ENCODE assay signal across 9 cellular contexts in genomic region chr4:71270901-71271300, GRCh38.
A peak's percentile ranks its signal among the peaks of the same experiment; 100 is the strongest.
DNase-seq lines count a peak whose midpoint lies in the region; ATAC-seq, FAIRE-seq and TF ChIP-seq lines count a peak whose summit lies in the region.
"Had no signal": no experiment of that assay in that cellular context is flagged by ENCODE, and none has a peak within 500 bp of the region (broad histone marks: within the 10 kb centered on the region; RNA-seq: fewer than 3 reads in every experiment).

No MANE protein-coding gene starts in this region.

- DNase-seq in BE2C (peak; percentile 15), GM12865 (ENCODE audit: low read depth) (peak; percentile 54), lower lobe of right lung (no peak), gastrocnemius medialis (no peak), RCC 7860 (ENCODE audit: low spot score) (no peak)
- DNase-seq in activated CD8-positive, alpha-beta T cell treated with anti-CD3 and anti-CD28 coated beads for 36 hours, result peak; percentile 52

- no peaks in the 10 kb centered on the region for H3K9me3 Mint-ChIP-seq in activated CD8-positive, alpha-beta T cell treated with anti-CD3 and anti-CD28 coated beads for 36 hours

- FAIRE-seq in RCC 7860 (lab: Jason Lieb, UNC), result no peak

- CTCF ChIA-PET in activated CD8-positive, alpha-beta T cell treated with anti-CD3 and anti-CD28 coated beads for 36 hours (lab: Charles Lee), result interaction anchor here (0.6 to 2.9 kb wide), 6 partner anchors 12 to 441 kb away, joined by 3 to 16 read pairs (median 4); no protein-coding TSS in a partner anchor

- peaks cover 14% of the 10 kb centered on the region for H3K4me1 Mint-ChIP-seq in activated CD8-positive, alpha-beta T cell treated with anti-CD3 and anti-CD28 coated beads for 36 hours (ENCODE audit: low read depth)

- intact Hi-C loops in activated CD8-positive, alpha-beta T cell treated with anti-CD3 and anti-CD28 coated beads for 36 hours (cut with micrococcal nuclease), result no loop called here
- intact Hi-C loops in lower lobe of right lung (cut with DNase I) (no loop called here), gastrocnemius medialis (cut with DNase I; ENCODE audit: low total_unique reads) (no loop called here)

- no peak overlapping the region for H3K4me3 Mint-ChIP-seq in activated CD8-positive, alpha-beta T cell treated with anti-CD3 and anti-CD28 coated beads for 36 hours

- H3K36me3 Mint-ChIP-seq in activated CD8-positive, alpha-beta T cell treated with anti-CD3 and anti-CD28 coated beads for 36 hours (ENCODE audit: low read depth), result no peaks in the 10 kb centered on the region

- H3K4me3 ChIP-seq in BE2C (ENCODE audit: low read depth, low read length), result no peak overlapping the region
- no peak overlapping the region for H3K4me3 ChIP-seq in GM12865 (ENCODE audit: low read depth, low read length)
- no peak overlapping the region for H3K4me3 ChIP-seq in lower lobe of right lung
- no peak overlapping the region for H3K4me3 ChIP-seq in gastrocnemius medialis
- H3K4me3 ChIP-seq: Peyer's patch had no signal

- H3K4me1 ChIP-seq in BE2C (no peaks in the 10 kb centered on the region; the same call in 1 of the 2 replicates), lower lobe of right lung (peaks cover 19% of the 10 kb centered on the region), gastrocnemius medialis (peaks cover 0 to 12% of the 10 kb centered on the region in 2 donors)
- H3K4me1 ChIP-seq: Peyer's patch had no signal

- TF ChIP-seq POLR2A in gastrocnemius medialis (IDR thresholded peaks at IDR 0.05), result no peak

- TF ChIP-seq CTCF in BE2C (IDR thresholded peaks at IDR 0.05; ENCODE audit: low read depth, low read length), result peak; percentile 35
- TF ChIP-seq CTCF in GM12865 (IDR thresholded peaks at IDR 0.05; ENCODE audit: insufficient read depth, low read depth, low read length, missing control alignments), result peak; percentile 50
- peak; percentile 56 for TF ChIP-seq CTCF in activated CD8-positive, alpha-beta T cell treated with anti-CD3 and anti-CD28 coated beads for 36 hours (IDR thresholded peaks at IDR 0.05)
- TF ChIP-seq CTCF in lower lobe of right lung (IDR thresholded peaks at IDR 0.05), result peak; percentile 22
- TF ChIP-seq CTCF in gastrocnemius medialis (IDR thresholded peaks at IDR 0.05 in 4 of 5, conservative IDR thresholded peaks at IDR 0.05 in 1 of 5), result peak in 1 of 5 experiments; percentile 11

- H3K27me3 ChIP-seq in BE2C, result no peaks in the 10 kb centered on the region
- no peaks in the 10 kb centered on the region for H3K27me3 ChIP-seq in lower lobe of right lung (ENCODE audit: low read depth)
- no peaks in the 10 kb centered on the region for H3K27me3 ChIP-seq in gastrocnemius medialis
- H3K27me3 ChIP-seq: Peyer's patch had no signal

- peak; percentile 37 for ATAC-seq in HG03432 (IDR thresholded peaks at IDR 0.05; ENCODE audit: unreplicated experiment)
- peak; percentile 42 for ATAC-seq in activated CD8-positive, alpha-beta T cell treated with anti-CD3 and anti-CD28 coated beads for 36 hours
- ATAC-seq in lower lobe of right lung, result peak in 1 of 2 donors; percentile 38
- no peak for ATAC-seq in gastrocnemius medialis
- no peak for ATAC-seq in GM21737 (IDR thresholded peaks at IDR 0.05; ENCODE audit: unreplicated experiment)

- in situ Hi-C loops in gastrocnemius medialis (cut with MboI; ENCODE audit: low sequenced_read_pairs in 4 of 4), result no loop called here

- H3K27ac ChIP-seq in lower lobe of right lung (no peak overlapping the region), gastrocnemius medialis (no peak overlapping the region)
- H3K27ac ChIP-seq: Peyer's patch had no signal

- no peaks in the 10 kb centered on the region for H3K36me3 ChIP-seq in BE2C
- H3K36me3 ChIP-seq in lower lobe of right lung, result no peaks in the 10 kb centered on the region
- no peaks in the 10 kb centered on the region for H3K36me3 ChIP-seq in gastrocnemius medialis
- H3K36me3 ChIP-seq: Peyer's patch had no signal

- POLR2A ChIA-PET in activated CD8-positive, alpha-beta T cell treated with anti-CD3 and anti-CD28 coated beads for 36 hours (lab: Charles Lee), result interaction anchor here (0.6 kb wide), 1 partner anchor 347 kb away, joined by 4 read pairs; no protein-coding TSS in a partner anchor

- H3K27ac Mint-ChIP-seq in activated CD8-positive, alpha-beta T cell treated with anti-CD3 and anti-CD28 coated beads for 36 hours, result no peak overlapping the region

- H3K9me3 ChIP-seq in BE2C (no peaks in the 10 kb centered on the region), lower lobe of right lung (no peaks in the 10 kb centered on the region), gastrocnemius medialis (no peaks in the 10 kb centered on the region)
- H3K9me3 ChIP-seq: Peyer's patch had no signal

- H3K27me3 Mint-ChIP-seq in activated CD8-positive, alpha-beta T cell treated with anti-CD3 and anti-CD28 coated beads for 36 hours, result no peaks in the 10 kb centered on the region

Comparison
In these comparisons a context has a peak if more than half of its experiments do, and no peak if none do; other contexts are left out.
1. DNase-seq: peak in BE2C (single experiment), GM12865 (single experiment) and activated CD8-positive, alpha-beta T cell treated with anti-CD3 and anti-CD28 coated beads for 36 hours (single experiment); none in lower lobe of right lung (single experiment), gastrocnemius medialis (0 of 2) and RCC 7860 (single experiment).
2. ATAC-seq: peak in HG03432 (single experiment) and activated CD8-positive, alpha-beta T cell treated with anti-CD3 and anti-CD28 coated beads for 36 hours (single experiment); none in gastrocnemius medialis (0 of 2) and GM21737 (single experiment).